Comparison of ENCODE assay signal across 1 cellular context in genomic region chr7:76364198-76364584, GRCh38.
TF ChIP-seq lines count a peak whose summit lies in the region.

No MANE protein-coding gene starts in this region.

TF ChIP-seq in IMR-90, 13 proteins besides CTCF, POLR2A, EP300 and RAD21 (continued from another document):
- TF ChIP-seq MAFK (IDR thresholded peaks at IDR 0.05; ENCODE audit: low read depth, low read length) (no peak), MAZ (IDR thresholded peaks at IDR 0.05; ENCODE audit: borderline replicate concordance, low read depth, low read length) (no peak), BHLHE40 (IDR thresholded peaks at IDR 0.05; ENCODE audit: low read depth, low read length) (no peak), RFX5 (IDR thresholded peaks at IDR 0.05; ENCODE audit: low read depth, low read length) (no peak), FOS (IDR thresholded peaks at IDR 0.05; ENCODE audit: low read depth, low read length) (no peak), CHD1 (IDR thresholded peaks at IDR 0.05; ENCODE audit: low read depth, low read length) (no peak), SMC3 (IDR thresholded peaks at IDR 0.05; ENCODE audit: low read depth, low read length) (no peak), ELK1 (IDR thresholded peaks at IDR 0.05; ENCODE audit: borderline replicate concordance, low read depth, low read length) (no peak), CEBPB (IDR thresholded peaks at IDR 0.05; ENCODE audit: low read depth, low read length) (no peak), NFE2L2 (IDR thresholded peaks at IDR 0.05; ENCODE audit: low read depth, low read length) (no peak)
